12 cellular contexts compared by ENCODE assay signal in the genomic region with DNA sequence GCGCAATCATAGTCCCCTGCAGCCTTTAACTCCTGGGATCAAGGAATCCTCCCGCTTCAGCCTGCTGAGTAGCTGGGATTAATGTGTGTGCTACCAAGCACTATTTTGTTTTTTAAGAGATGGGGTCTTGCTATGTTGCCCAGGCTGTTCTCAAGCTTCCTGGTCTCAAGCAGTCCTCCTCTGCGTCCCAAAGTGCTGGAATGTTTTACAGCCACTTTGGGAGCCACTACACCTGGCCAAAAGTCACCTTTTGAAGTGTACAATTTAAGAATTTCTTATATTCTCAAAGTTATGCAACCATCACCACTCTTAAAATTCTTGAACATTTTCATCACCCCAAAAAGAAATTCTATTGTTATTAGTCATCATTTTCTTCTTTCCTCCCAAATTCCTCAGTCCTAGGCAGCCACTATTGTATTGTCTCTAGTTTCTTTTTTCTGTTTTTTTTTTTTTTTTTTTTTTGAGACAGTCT. TPM values are rescaled to one million over a fixed set of nuclear protein-coding genes. Genes with fewer than 3 reads are reported as not detected.
DNase-seq lines count a peak whose midpoint lies in the region; ATAC-seq and TF ChIP-seq lines count a peak whose summit lies in the region.
"Had no signal": no experiment of that assay in that cellular context is flagged by ENCODE, and none has a peak within 500 bp of the region (broad histone marks: within the 10 kb centered on the region; RNA-seq: fewer than 3 reads in every experiment).

No MANE protein-coding gene starts in this region.

- POLR2A ChIA-PET in RWPE1 (lab: Yijun Ruan, JAX; ENCODE audit: low non-redundant PET) = no interaction called here

- no peaks in the 10 kb centered on the region for H3K27me3 Mint-ChIP-seq in activated T-cell treated with anti-CD3 and anti-CD28 coated beads, Interleukin-2, amount 50 U/mL, for 72 hours (ENCODE audit: low read depth)
- H3K27me3 Mint-ChIP-seq: activated naive CD8-positive, alpha-beta T cell treated with anti-CD3 and anti-CD28 coated beads for 36 hours; stimulated activated memory B cell treated with anti-CD40 and anti-IgM and Interleukin-4, amounts not matched to agents 10 μg/mL and 1 μg/mL and 100 μg/mL, for 72 hours had no signal

- DNase-seq in activated T-cell treated with anti-CD3 and anti-CD28 coated beads, Interleukin-2, amount 50 U/mL, for 72 hours = no peak
- DNase-seq in activated T-cell treated with anti-CD3 and anti-CD28 coated beads, Interleukin-2, amount 50 U/mL, for 48 hours = no peak
- peak; percentile 49 for DNase-seq in RWPE1 (ENCODE audit: low spot score)
- DNase-seq in fibroblast of mammary gland (ENCODE audit: low read depth) = peak; percentile 43
- DNase-seq in stimulated activated effector memory CD8-positive, alpha-beta T cell treated with anti-CD3 and anti-CD28 coated beads, Interleukin-12 subunit alpha, Interleukin-12 subunit beta, amount 100 ng/mL, for 72 hours (ENCODE audit: low spot score in 2 of 2) = no peak
- no peak for DNase-seq in Kasumi-1 (lab: John Stamatoyannopoulos, UW)
- DNase-seq in activated effector memory CD4-positive, alpha-beta T cell treated with anti-CD3 and anti-CD28 coated beads, Interleukin-2, amount 50 U/mL, for 16 hours = no peak
- DNase-seq: activated naive CD8-positive, alpha-beta T cell treated with anti-CD3 and anti-CD28 coated beads for 36 hours; NCI-H510A had no signal

- peaks cover 75% of the 10 kb centered on the region for H3K4me1 Mint-ChIP-seq in activated T-cell treated with anti-CD3 and anti-CD28 coated beads, Interleukin-2, amount 50 U/mL, for 72 hours (ENCODE audit: low read depth)
- H3K4me1 Mint-ChIP-seq in stimulated activated effector memory CD8-positive, alpha-beta T cell treated with anti-CD3 and anti-CD28 coated beads, Interleukin-12 subunit alpha, Interleukin-12 subunit beta, amount 100 ng/mL, for 72 hours = peaks cover 46% of the 10 kb centered on the region
- H3K4me1 Mint-ChIP-seq: neural crest cell had no signal

- no peaks in the 10 kb centered on the region for H3K9me3 Mint-ChIP-seq in activated T-cell treated with anti-CD3 and anti-CD28 coated beads, Interleukin-2, amount 50 U/mL, for 72 hours
- H3K9me3 Mint-ChIP-seq in stimulated activated effector memory CD8-positive, alpha-beta T cell treated with anti-CD3 and anti-CD28 coated beads, Interleukin-12 subunit alpha, Interleukin-12 subunit beta, amount 100 ng/mL, for 72 hours = no peaks in the 10 kb centered on the region
- H3K9me3 Mint-ChIP-seq: activated naive CD8-positive, alpha-beta T cell treated with anti-CD3 and anti-CD28 coated beads for 36 hours; neural crest cell; stimulated activated memory B cell treated with anti-CD40 and anti-IgM and Interleukin-4, amounts not matched to agents 10 μg/mL and 1 μg/mL and 100 μg/mL, for 72 hours had no signal

- TF ChIP-seq CTCF in RWPE1 (conservative IDR thresholded peaks at IDR 0.05; ENCODE audit: low read depth) (no peak), fibroblast of mammary gland (conservative IDR thresholded peaks at IDR 0.05; ENCODE audit: control insufficient read depth, insufficient read depth, low read depth, low read length) (no peak)

- CTCF ChIA-PET in RWPE1 (lab: Yijun Ruan, JAX) = interaction anchor here (0.6 kb wide), 1 partner anchor 167 kb away, joined by 3 read pairs; no protein-coding TSS in a partner anchor

- H3K27ac ChIP-seq in RWPE1 = peak overlapping the region; percentile 75

- no peak overlapping the region for H3K4me3 ChIP-seq in fibroblast of mammary gland (ENCODE audit: control insufficient read depth, low read depth, low read length)

- no peak overlapping the region for H3K4me3 Mint-ChIP-seq in activated T-cell treated with anti-CD3 and anti-CD28 coated beads, Interleukin-2, amount 50 U/mL, for 72 hours
- no peak overlapping the region for H3K4me3 Mint-ChIP-seq in stimulated activated effector memory CD8-positive, alpha-beta T cell treated with anti-CD3 and anti-CD28 coated beads, Interleukin-12 subunit alpha, Interleukin-12 subunit beta, amount 100 ng/mL, for 72 hours
- H3K4me3 Mint-ChIP-seq: activated naive CD8-positive, alpha-beta T cell treated with anti-CD3 and anti-CD28 coated beads for 36 hours; neural crest cell; stimulated activated memory B cell treated with anti-CD40 and anti-IgM and Interleukin-4, amounts not matched to agents 10 μg/mL and 1 μg/mL and 100 μg/mL, for 72 hours had no signal

- peak overlapping the region; percentile 54 for H3K27ac Mint-ChIP-seq in activated T-cell treated with anti-CD3 and anti-CD28 coated beads, Interleukin-2, amount 50 U/mL, for 72 hours
- H3K27ac Mint-ChIP-seq in stimulated activated effector memory CD8-positive, alpha-beta T cell treated with anti-CD3 and anti-CD28 coated beads, Interleukin-12 subunit alpha, Interleukin-12 subunit beta, amount 100 ng/mL, for 72 hours = peak overlapping the region; percentile 72
- H3K27ac Mint-ChIP-seq: activated naive CD8-positive, alpha-beta T cell treated with anti-CD3 and anti-CD28 coated beads for 36 hours; stimulated activated memory B cell treated with anti-CD40 and anti-IgM and Interleukin-4, amounts not matched to agents 10 μg/mL and 1 μg/mL and 100 μg/mL, for 72 hours had no signal

- no peak for ATAC-seq in activated T-cell treated with anti-CD3 and anti-CD28 coated beads, Interleukin-2, amount 50 U/mL, for 72 hours (replicated peaks in 1 of 2)
- no peak for ATAC-seq in stimulated activated effector memory CD8-positive, alpha-beta T cell treated with anti-CD3 and anti-CD28 coated beads, Interleukin-12 subunit alpha, Interleukin-12 subunit beta, amount 100 ng/mL, for 72 hours
- ATAC-seq in GM21717 (IDR thresholded peaks at IDR 0.05; ENCODE audit: unreplicated experiment) = no peak
- ATAC-seq: stimulated activated memory B cell treated with anti-CD40 and anti-IgM and Interleukin-4, amounts not matched to agents 10 μg/mL and 1 μg/mL and 100 μg/mL, for 72 hours had no signal

- peaks cover 7 to 19% of the 10 kb centered on the region in 2 donors for H3K36me3 Mint-ChIP-seq in activated T-cell treated with anti-CD3 and anti-CD28 coated beads, Interleukin-2, amount 50 U/mL, for 72 hours (ENCODE audit: insufficient read depth in 2 of 2)
- H3K36me3 Mint-ChIP-seq in stimulated activated effector memory CD8-positive, alpha-beta T cell treated with anti-CD3 and anti-CD28 coated beads, Interleukin-12 subunit alpha, Interleukin-12 subunit beta, amount 100 ng/mL, for 72 hours = peaks cover 54% of the 10 kb centered on the region

RNA-seq across cellular contexts. Expression of a gene that starts 17.8 kb away (rescaled TPM):
- 100 to 1,000 TPM; 261 to 288 TPM for total RNA-seq in activated T-cell treated with anti-CD3 and anti-CD28 coated beads, Interleukin-2, amount 50 U/mL, for 72 hours

Comparison
In these comparisons a context has a peak if more than half of its experiments do, and no peak if none do; other contexts are left out.
1. DNase-seq: peak in RWPE1 (single experiment) and fibroblast of mammary gland (single experiment); none in activated T-cell treated with anti-CD3 and anti-CD28 coated beads, Interleukin-2, amount 50 U/mL, for 72 hours (0 of 2), activated T-cell treated with anti-CD3 and anti-CD28 coated beads, Interleukin-2, amount 50 U/mL, for 48 hours (0 of 2), stimulated activated effector memory CD8-positive, alpha-beta T cell treated with anti-CD3 and anti-CD28 coated beads, Interleukin-12 subunit alpha, Interleukin-12 subunit beta, amount 100 ng/mL, for 72 hours (0 of 2), Kasumi-1 (0 of 2) and activated effector memory CD4-positive, alpha-beta T cell treated with anti-CD3 and anti-CD28 coated beads, Interleukin-2, amount 50 U/mL, for 16 hours (single experiment).